ENCODE assay signal across 1 cellular context in genomic region chr17:3959295-3959899, GRCh38.
A peak's percentile ranks its signal among the peaks of the same experiment; 100 is the strongest.
TF ChIP-seq lines count a peak whose summit lies in the region.

No MANE protein-coding gene starts in this region.

TF ChIP-seq in HepG2, 621 proteins besides CTCF, POLR2A, EP300 and RAD21 (continued from another document and continues in another):
- TF ChIP-seq FOXP4 (CRISPR knock-in tag; IDR thresholded peaks at IDR 0.05) (peak; percentile 73), FOXJ3 (CRISPR knock-in tag; IDR thresholded peaks at IDR 0.05; ENCODE audit: borderline replicate concordance) (0 out of 2 replicates have a peak, but pooled peaks have one; percentile 20), NR0B2 (CRISPR knock-in tag; IDR thresholded peaks at IDR 0.05) (no peak), RXRB (CRISPR knock-in tag; IDR thresholded peaks at IDR 0.05; ENCODE audit: borderline replicate concordance) (peak; percentile 38; the same call in 1 of the 2 replicates), FOXA3 (CRISPR knock-in tag; IDR thresholded peaks at IDR 0.05) (peak; percentile 84), PATZ1 (CRISPR knock-in tag; IDR thresholded peaks at IDR 0.05) (peak; percentile 92), GMEB2 (CRISPR knock-in tag; IDR thresholded peaks at IDR 0.05; ENCODE audit: low read depth) (no peak), ZBTB7B (CRISPR knock-in tag; IDR thresholded peaks at IDR 0.05) (peak; percentile 57), SPEN (CRISPR knock-in tag; IDR thresholded peaks at IDR 0.05; ENCODE audit: low read depth) (peak; percentile 47; the same call in 1 of the 2 replicates), ZBTB49 (CRISPR knock-in tag; IDR thresholded peaks at IDR 0.05; ENCODE audit: borderline replicate concordance) (no peak), TAF1 (CRISPR knock-in tag; IDR thresholded peaks at IDR 0.05) (no peak), SOX6 (IDR thresholded peaks at IDR 0.05) (no peak), SOX6 (CRISPR knock-in tag; IDR thresholded peaks at IDR 0.05) (peak; percentile 19; the same call in 1 of the 2 replicates), ZNF747 (CRISPR knock-in tag; IDR thresholded peaks at IDR 0.05; ENCODE audit: borderline replicate concordance) (no peak), ZNF407 (CRISPR knock-in tag; IDR thresholded peaks at IDR 0.05; ENCODE audit: not compliant biosample characterization) (no peak), FOSL2 (CRISPR knock-in tag; IDR thresholded peaks at IDR 0.05) (peak; percentile 96), PREB (CRISPR knock-in tag; IDR thresholded peaks at IDR 0.05) (no peak), THAP11 (CRISPR knock-in tag; IDR thresholded peaks at IDR 0.05) (no peak), IKZF5 (CRISPR knock-in tag; IDR thresholded peaks at IDR 0.05) (0 out of 2 replicates have a peak, but pooled peaks have one; percentile 15), ZNF282 (IDR thresholded peaks at IDR 0.05; ENCODE audit: partially characterized antibody) (no peak), YEATS2 (CRISPR knock-in tag; IDR thresholded peaks at IDR 0.05; ENCODE audit: borderline replicate concordance) (no peak), LCORL (IDR thresholded peaks at IDR 0.05) (no peak), LCORL (CRISPR knock-in tag; IDR thresholded peaks at IDR 0.05) (peak; percentile 64; the same call in 1 of the 2 replicates), AHDC1 (CRISPR knock-in tag; IDR thresholded peaks at IDR 0.05; ENCODE audit: borderline replicate concordance) (peak; percentile 30; the same call in 1 of the 2 replicates), NR2F6 (IDR thresholded peaks at IDR 0.05) (no peak), NR2F6 (CRISPR knock-in tag; IDR thresholded peaks at IDR 0.05) (0 out of 2 replicates have a peak, but pooled peaks have one; percentile 24), DPF2 (CRISPR knock-in tag; IDR thresholded peaks at IDR 0.05; ENCODE audit: borderline replicate concordance, low read depth) (peak; percentile 48; the same call in 1 of the 2 replicates), NFE2L1 (CRISPR knock-in tag; IDR thresholded peaks at IDR 0.05; ENCODE audit: borderline replicate concordance) (no peak)
